Comparison of ENCODE assay signal across 9 cellular contexts in genomic region chrX:45803383-45803921, GRCh38.
DNase-seq lines count a peak whose midpoint lies in the region; ATAC-seq, FAIRE-seq and TF ChIP-seq lines count a peak whose summit lies in the region.
"Had no signal": no experiment of that assay in that cellular context is flagged by ENCODE, and none has a peak within 500 bp of the region (broad histone marks: within the 10 kb centered on the region; RNA-seq: fewer than 3 reads in every experiment).

No MANE protein-coding gene starts in this region.

- H3K27ac ChIP-seq in kidney (ENCODE audit: low read depth in 2 of 2, low read length in 2 of 2) (no peak overlapping the region), colonic mucosa (no peak overlapping the region)

- WGBS in lower leg skin, 2 donors: 29 to 44% methylated on average over 4 of the region's 4 CpGs

- FAIRE-seq in kidney (lab: Jason Lieb, UNC): no peak

- no peaks in the 10 kb centered on the region for H3K9me3 Mint-ChIP-seq in natural killer cell treated with Interleukin-12 subunit alpha and Interleukin-12 subunit beta and Interleukin-15 and Interleukin-18, amount 100 ng/mL, for 72 hours
- no peaks in the 10 kb centered on the region for H3K9me3 Mint-ChIP-seq in natural killer cell

- peak overlapping the region; percentile 75 for H3K4me3 Mint-ChIP-seq in natural killer cell treated with Interleukin-12 subunit alpha and Interleukin-12 subunit beta and Interleukin-15 and Interleukin-18, amount 100 ng/mL, for 72 hours
- no peak overlapping the region for H3K4me3 Mint-ChIP-seq in natural killer cell

- H3K4me3 ChIP-seq in kidney (ENCODE audit: low read length in 2 of 2) (no peak overlapping the region), lower leg skin (ENCODE audit: low read depth, poor library complexity, severe bottlenecking) (no peak overlapping the region), colonic mucosa (no peak overlapping the region)

- H3K36me3 Mint-ChIP-seq in natural killer cell treated with Interleukin-12 subunit alpha and Interleukin-12 subunit beta and Interleukin-15 and Interleukin-18, amount 100 ng/mL, for 72 hours: no peaks in the 10 kb centered on the region
- no peaks in the 10 kb centered on the region for H3K36me3 Mint-ChIP-seq in natural killer cell

- H3K9ac ChIP-seq in kidney (ENCODE audit: low read length in 2 of 2): no peak overlapping the region
- H3K9ac ChIP-seq in colonic mucosa (ENCODE audit: low read depth in 2 of 2, low read length in 2 of 2): no peak overlapping the region

- TF ChIP-seq POLR2A in lower leg skin (IDR thresholded peaks at IDR 0.05): no peak

- no peaks in the 10 kb centered on the region for H3K9me3 ChIP-seq in kidney (ENCODE audit: control insufficient read depth in 1 of 2, low read length in 2 of 2)
- H3K9me3 ChIP-seq in colonic mucosa: no peaks in the 10 kb centered on the region

- TF ChIP-seq CTCF in natural killer cell (IDR thresholded peaks at IDR 0.05) (no peak), kidney (IDR thresholded peaks at IDR 0.05; ENCODE audit: borderline replicate concordance, extremely low read depth, insufficient read depth) (no peak), lower leg skin (IDR thresholded peaks at IDR 0.05) (no peak), colonic mucosa (IDR thresholded peaks at IDR 0.05) (no peak)

- H3K36me3 ChIP-seq in kidney (ENCODE audit: control insufficient read depth in 1 of 2, insufficient read depth in 2 of 2, low read length in 2 of 2) (no peaks in the 10 kb centered on the region), colonic mucosa (no peaks in the 10 kb centered on the region)

- H3K4me1 ChIP-seq in kidney (ENCODE audit: control insufficient read depth in 1 of 2, insufficient read depth in 1 of 2, low read depth in 1 of 2, low read length in 2 of 2) (no peaks in the 10 kb centered on the region), colonic mucosa (no peaks in the 10 kb centered on the region)

- ATAC-seq in natural killer cell treated with Interleukin-12 subunit alpha and Interleukin-12 subunit beta and Interleukin-15 and Interleukin-18, amount 100 ng/mL, for 72 hours: peak; percentile 69 to 80
- no peak for ATAC-seq in natural killer cell

- peak; percentile 80 for DNase-seq in natural killer cell treated with Interleukin-12 subunit alpha and Interleukin-12 subunit beta and Interleukin-15 and Interleukin-18, amount 100 ng/mL, for 72 hours (ENCODE audit: low spot score)
- no peak for DNase-seq in natural killer cell
- DNase-seq in SKM-1 treated with dmso at 0.1 percent for 144 hours (lab: John Stamatoyannopoulos, UW; ENCODE audit: unreplicated experiment): peak; percentile 52
- DNase-seq in dermis blood vessel endothelial cell: peak; percentile 44
- DNase-seq in stromal cell of bone marrow (ENCODE audit: low read depth): peak; percentile 91
- no peak for DNase-seq in kidney
- no peak for DNase-seq in lower leg skin (ENCODE audit: low spot score in 2 of 2)
- DNase-seq in colonic mucosa: no peak
- DNase-seq: left cardiac atrium had no signal

- intact Hi-C loops in natural killer cell (cut with micrococcal nuclease): loop anchor here (10.0 kb wide), 1 partner anchor 49 kb away; no protein-coding TSS in a partner anchor
- intact Hi-C loops in kidney (cut with DNase I): no loop called here
- intact Hi-C loops in lower leg skin (cut with DNase I; ENCODE audit: low total_unique reads): no loop called here
- intact Hi-C loops in colonic mucosa (cut with DNase I): loop anchor here (10.0 kb wide), 1 partner anchor 571 kb away; no protein-coding TSS in a partner anchor

- no peaks in the 10 kb centered on the region for H3K27me3 ChIP-seq in colonic mucosa

- H3K27me3 Mint-ChIP-seq in natural killer cell treated with Interleukin-12 subunit alpha and Interleukin-12 subunit beta and Interleukin-15 and Interleukin-18, amount 100 ng/mL, for 72 hours: no peaks in the 10 kb centered on the region
- H3K27me3 Mint-ChIP-seq in natural killer cell (ENCODE audit: low read depth in 2 of 2): peaks cover 3 to 25% of the 10 kb centered on the region in 2 donors

- H3K4me1 Mint-ChIP-seq in natural killer cell treated with Interleukin-12 subunit alpha and Interleukin-12 subunit beta and Interleukin-15 and Interleukin-18, amount 100 ng/mL, for 72 hours (ENCODE audit: low read depth in 2 of 2): peaks cover 50 to 61% of the 10 kb centered on the region in 2 donors
- peaks cover 15 to 21% of the 10 kb centered on the region in 2 donors for H3K4me1 Mint-ChIP-seq in natural killer cell

- peak overlapping the region; percentile 92 to 94 for H3K27ac Mint-ChIP-seq in natural killer cell treated with Interleukin-12 subunit alpha and Interleukin-12 subunit beta and Interleukin-15 and Interleukin-18, amount 100 ng/mL, for 72 hours
- peak overlapping the region in 1 of 2 donors; percentile 48 for H3K27ac Mint-ChIP-seq in natural killer cell

Comparison
In these comparisons a context has a peak if more than half of its experiments do, and no peak if none do; other contexts are left out.
1. ATAC-seq: peak in natural killer cell treated with Interleukin-12 subunit alpha and Interleukin-12 subunit beta and Interleukin-15 and Interleukin-18, amount 100 ng/mL, for 72 hours (2 of 2); none in natural killer cell (0 of 3).
2. DNase-seq: peak in natural killer cell treated with Interleukin-12 subunit alpha and Interleukin-12 subunit beta and Interleukin-15 and Interleukin-18, amount 100 ng/mL, for 72 hours (single experiment), SKM-1 treated with dmso at 0.1 percent for 144 hours (single experiment), dermis blood vessel endothelial cell (single experiment) and stromal cell of bone marrow (single experiment); none in natural killer cell (single experiment), kidney (single experiment), lower leg skin (0 of 2) and colonic mucosa (single experiment).
3. intact Hi-C loops: an anchor here in natural killer cell (10.0 kb wide) and colonic mucosa (10.0 kb wide); none called in kidney and lower leg skin.